In the genomic region with DNA sequence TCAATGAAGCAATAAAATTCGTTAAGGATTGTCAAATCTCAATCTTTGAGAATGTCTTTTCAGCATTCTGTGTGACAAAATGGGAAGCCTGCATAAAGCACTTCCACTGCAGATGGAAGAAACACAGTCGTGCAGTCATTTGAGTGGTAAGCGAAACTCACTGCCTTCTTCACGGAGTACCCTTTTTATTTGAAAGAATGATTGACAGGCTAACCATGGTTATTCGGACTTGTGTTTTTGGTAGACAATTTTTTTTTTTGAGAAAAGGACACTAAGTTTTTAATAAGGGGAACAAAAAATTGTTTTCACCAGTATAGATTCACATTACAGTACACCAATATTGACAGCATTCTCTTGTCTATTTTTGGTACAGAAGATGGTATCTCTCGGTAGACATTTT, we compare ENCODE assay signal across 33 cellular contexts.
"Had no signal": no experiment of that assay in that cellular context is flagged by ENCODE, and none has a peak within 500 bp of the region (broad histone marks: within the 10 kb centered on the region; RNA-seq: fewer than 3 reads in every experiment).

No MANE protein-coding gene starts in this region.

- FAIRE-seq: TTC549 had no signal

- H3K36me3 ChIP-seq: ascending aorta, brain microvascular endothelial cell, breast epithelium, WERI-Rb-1 had no signal

- H3K4me3 ChIP-seq: ascending aorta, body of pancreas, breast epithelium had no signal

- H3K9me3 ChIP-seq: ascending aorta, body of pancreas, breast epithelium had no signal

- DNase-seq: activated CD4-positive, alpha-beta memory T cell treated with anti-CD3 and anti-CD28 coated beads, Interleukin-2, amount 10 ng/mL, durations not matched to agents 7 days and 5 days; activated CD4-positive, alpha-beta T cell treated with anti-CD3 and anti-CD28 coated beads for 1 hour; activated CD4-positive, alpha-beta T cell treated with anti-CD3 and anti-CD28 coated beads for 36 hours; activated CD4-positive, alpha-beta T cell treated with anti-CD3 and anti-CD28 coated beads for 48 hours; activated CD4-positive, alpha-beta T cell treated with anti-CD3 and anti-CD28 coated beads, Interleukin-2, amount 10 ng/mL, durations not matched to agents 7 days and 5 days; activated CD4-positive, alpha-beta T cell treated with anti-CD3 and anti-CD28 coated beads, Interleukin-2, amount 50 U/mL, for 48 hours; activated CD4-positive, CD25-positive, alpha-beta regulatory T cell; activated CD8-positive, alpha-beta memory T cell treated with anti-CD3 and anti-CD28 coated beads for 24 hours; activated CD8-positive, alpha-beta memory T cell treated with anti-CD3 and anti-CD28 coated beads, Interleukin-2, amount 10 ng/mL, durations not matched to agents 7 days and 5 days; activated CD8-positive, alpha-beta memory T cell treated with anti-CD3 and anti-CD28 coated beads, Interleukin-2, amount 50 U/mL, for 48 hours; activated CD8-positive, alpha-beta T cell treated with anti-CD3 and anti-CD28 coated beads, Interleukin-2, amount 10 ng/mL, durations not matched to agents 7 days and 5 days; activated effector memory CD4-positive, alpha-beta T cell treated with Interleukin-2 at 50 U/mL for 16 hours; activated gamma-delta T cell; activated naive CD4-positive, alpha-beta T cell treated with anti-CD3 and anti-CD28 coated beads, Interleukin-2, amount 10 ng/mL, durations not matched to agents 7 days and 5 days; activated naive CD4-positive, alpha-beta T cell treated with Interleukin-2 at 50 U/mL for 16 hours; activated naive CD8-positive, alpha-beta T cell treated with anti-CD3 and anti-CD28 coated beads, Interleukin-2, amount 10 ng/mL, durations not matched to agents 7 days and 5 days; activated naive CD8-positive, alpha-beta T cell treated with anti-CD3 and anti-CD28 coated beads, Interleukin-2, amount 50 U/mL, for 24 hours; activated T-cell treated with anti-CD3 and anti-CD28 coated beads, Interleukin-2, amount 50 U/mL, for 24 hours; activated T-cell treated with anti-CD3 and anti-CD28 coated beads, Interleukin-2, amount 50 U/mL, for 48 hours; amygdala; anterior cingulate cortex; body of pancreas; brain microvascular endothelial cell; central memory CD4-positive, alpha-beta T cell; T-helper 1 cell; T-helper 2 cell; T-helper 9 cell; WERI-Rb-1 had no signal

- H3K27me3 ChIP-seq: ascending aorta, body of pancreas, brain microvascular endothelial cell, breast epithelium had no signal

- H3K4me1 ChIP-seq: ascending aorta, body of pancreas, breast epithelium had no signal

- H3K27ac ChIP-seq: ascending aorta, body of pancreas, brain microvascular endothelial cell, breast epithelium, WERI-Rb-1 had no signal

- ATAC-seq: activated CD4-positive, alpha-beta T cell treated with anti-CD3 and anti-CD28 coated beads for 36 hours; activated CD4-positive, CD25-positive, alpha-beta regulatory T cell treated with anti-CD3 and anti-CD28 coated beads, Interleukin-2, amount 50 U/mL, for 24 hours; activated CD8-positive, alpha-beta memory T cell treated with anti-CD3 and anti-CD28 coated beads, Interleukin-2, amount 10 ng/mL, durations not matched to agents 7 days and 5 days; activated CD8-positive, alpha-beta T cell treated with anti-CD3 and anti-CD28 coated beads, Interleukin-2, amount 10 ng/mL, durations not matched to agents 7 days and 5 days; activated naive CD8-positive, alpha-beta T cell treated with anti-CD3 and anti-CD28 coated beads, Interleukin-2, amount 50 U/mL, for 24 hours; body of pancreas; WTC11 had no signal
